19 cellular contexts compared by ENCODE assay signal in the genomic region with DNA sequence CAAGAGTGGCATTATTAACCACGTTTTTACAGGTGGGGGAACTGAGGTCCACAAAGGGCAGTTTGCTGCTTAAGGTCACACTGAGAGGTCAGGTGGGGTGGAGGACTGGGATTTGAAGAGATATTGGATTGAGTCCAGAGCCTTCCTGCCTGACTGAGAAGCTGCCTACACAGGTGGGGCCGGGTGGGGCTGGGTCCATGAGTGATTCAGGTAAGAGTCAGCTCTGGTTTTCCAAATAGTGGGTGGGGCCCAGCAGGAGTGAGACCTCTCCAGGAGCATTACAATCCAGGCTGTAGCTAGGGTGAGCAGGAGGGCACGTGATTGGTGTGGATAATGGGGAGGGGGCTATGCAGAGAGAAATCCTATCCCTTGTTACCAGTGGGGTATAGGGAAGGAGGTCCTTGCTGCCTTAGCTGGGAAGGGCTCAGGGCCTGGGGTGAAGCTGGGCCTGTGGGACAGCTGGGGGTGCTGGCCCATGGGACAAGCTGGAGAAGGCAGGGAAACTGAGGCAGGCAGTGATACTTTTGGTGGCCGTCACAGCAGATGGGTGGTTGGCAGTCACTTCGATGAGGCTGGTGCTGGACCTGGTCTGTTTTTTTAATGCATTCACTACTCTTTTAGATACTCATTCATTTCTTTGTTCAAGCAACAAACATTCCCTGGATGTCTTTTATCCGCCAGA.
"Had no signal": no experiment of that assay in that cellular context is flagged by ENCODE, and none has a peak within 500 bp of the region (broad histone marks: within the 10 kb centered on the region; RNA-seq: fewer than 3 reads in every experiment).

No MANE protein-coding gene starts in this region.

- H3K9me3 Mint-ChIP-seq: activated naive CD8-positive, alpha-beta T cell treated with anti-CD3 and anti-CD28 coated beads for 36 hours; T-helper 2 cell treated with Interferon-gamma antibody and Interleukin-4, amounts not matched to agents 5 μg/mL and 100 μg/mL, for 36 hours had no signal

- H3K4me3 ChIP-seq: gastroesophageal sphincter, heart left ventricle, mucosa of descending colon, pancreas, tibial nerve, uterus had no signal

- H3K4me3 Mint-ChIP-seq: activated naive CD8-positive, alpha-beta T cell treated with anti-CD3 and anti-CD28 coated beads for 36 hours; activated T-helper 1 cell treated with anti-CD3 and anti-CD28 coated beads, Interleukin-12 subunit alpha, Interleukin-12 subunit beta, Interleukin-2, Interleukin-4 antibody, amounts not matched to agents 30 ng/mL and 10 ng/mL and 1 ng/mL, durations not matched to agents 14 hours and 24 hours and 36 hours; endodermal cell; naive thymus-derived CD4-positive, alpha-beta T cell; stimulated activated naive CD8-positive, alpha-beta T cell treated with anti-CD3 and anti-CD28 coated beads, Interleukin-15, Interleukin-2, amounts not matched to agents 100 ng/mL and 50 ng/mL, for 24 hours; T-helper 2 cell treated with Interferon-gamma antibody and Interleukin-4, amounts not matched to agents 5 μg/mL and 100 μg/mL, for 36 hours had no signal

- H3K9me3 ChIP-seq: gastroesophageal sphincter, mucosa of descending colon, pancreas, uterus had no signal

- H3K36me3 Mint-ChIP-seq: activated naive CD8-positive, alpha-beta T cell treated with anti-CD3 and anti-CD28 coated beads for 36 hours; naive thymus-derived CD4-positive, alpha-beta T cell had no signal

- ATAC-seq: gastroesophageal sphincter; heart left ventricle; mucosa of descending colon; naive thymus-derived CD4-positive, alpha-beta T cell; pancreas had no signal

- DNase-seq: activated CD4-positive, alpha-beta T cell treated with anti-CD3 and anti-CD28 coated beads, Interleukin-2, amount 50 U/mL, for 4 hours; activated naive CD8-positive, alpha-beta T cell treated with anti-CD3 and anti-CD28 coated beads for 36 hours; amniotic stem cell; caudate nucleus; endodermal cell; heart left ventricle; kidney glomerular epithelial cell; mesenchymal stem cell; mucosa of descending colon; naive thymus-derived CD4-positive, alpha-beta T cell; pancreas; stimulated activated CD4-positive, alpha-beta T cell treated with anti-CD3 and anti-CD28 coated beads, Interleukin-15, amount 100 ng/mL, for 24 hours; stimulated activated CD4-positive, alpha-beta T cell treated with anti-CD3 and anti-CD28 coated beads, Interleukin-2, amount 100 ng/mL, for 48 hours; uterus had no signal

- H3K27me3 ChIP-seq: gastroesophageal sphincter, pancreas, uterus had no signal

- H3K27ac Mint-ChIP-seq: activated naive CD8-positive, alpha-beta T cell treated with anti-CD3 and anti-CD28 coated beads for 36 hours; activated T-helper 1 cell treated with anti-CD3 and anti-CD28 coated beads, Interleukin-12 subunit alpha, Interleukin-12 subunit beta, Interleukin-2, Interleukin-4 antibody, amounts not matched to agents 30 ng/mL and 10 ng/mL and 1 ng/mL, durations not matched to agents 14 hours and 24 hours and 36 hours; endodermal cell; naive thymus-derived CD4-positive, alpha-beta T cell; stimulated activated naive CD8-positive, alpha-beta T cell treated with anti-CD3 and anti-CD28 coated beads, Interleukin-15, Interleukin-2, amounts not matched to agents 100 ng/mL and 50 ng/mL, for 24 hours; T-helper 2 cell treated with Interferon-gamma antibody and Interleukin-4, amounts not matched to agents 5 μg/mL and 100 μg/mL, for 36 hours had no signal

- H3K36me3 ChIP-seq: gastroesophageal sphincter, heart left ventricle, pancreas, tibial nerve, uterus had no signal

- H3K27ac ChIP-seq: pancreas, tibial nerve, uterus had no signal
